Comparison of ENCODE assay signal across 20 cellular contexts in genomic region chr12:79255326-79255725, GRCh38.
DNase-seq lines count a peak whose midpoint lies in the region; ATAC-seq, FAIRE-seq and TF ChIP-seq lines count a peak whose summit lies in the region.
"Had no signal": no experiment of that assay in that cellular context is flagged by ENCODE, and none has a peak within 500 bp of the region (broad histone marks: within the 10 kb centered on the region; RNA-seq: fewer than 3 reads in every experiment).

No MANE protein-coding gene starts in this region.

- H3K9me3 ChIP-seq in GM23248 (ENCODE audit: low read depth) (no peaks in the 10 kb centered on the region), SK-N-MC (ENCODE audit: low read depth, low read length) (no peaks in the 10 kb centered on the region)
- H3K9me3 ChIP-seq: Caco-2, SK-N-SH had no signal

- no peak overlapping the region for H3K4me3 Mint-ChIP-seq in WTC11
- H3K4me3 Mint-ChIP-seq: CD4-positive, CD25-positive, alpha-beta regulatory T cell; HFFc6; T-cell had no signal

- no peak overlapping the region for H3K9ac ChIP-seq in GM23248
- peak overlapping the region; percentile 23 for H3K9ac ChIP-seq in SK-N-MC (ENCODE audit: insufficient read length)
- H3K9ac ChIP-seq: SK-N-SH had no signal

- H3K36me3 ChIP-seq in GM23248 (ENCODE audit: low read depth) (no peaks in the 10 kb centered on the region), SK-N-MC (ENCODE audit: insufficient read depth, low read length) (no peaks in the 10 kb centered on the region)

- H3K36me3 Mint-ChIP-seq in WTC11 = peaks cover 14% of the 10 kb centered on the region
- H3K36me3 Mint-ChIP-seq: CD4-positive, CD25-positive, alpha-beta regulatory T cell; T-cell had no signal

- no peak overlapping the region for H3K27ac Mint-ChIP-seq in WTC11
- H3K27ac Mint-ChIP-seq: CD4-positive, CD25-positive, alpha-beta regulatory T cell; HFFc6; T-cell had no signal

- no peaks in the 10 kb centered on the region; the same call in 1 of the 2 replicates for H3F3A ChIP-seq in GM23248 (ENCODE audit: insufficient read depth)

- TF ChIP-seq CTCF in AG09309 (IDR thresholded peaks at IDR 0.05; ENCODE audit: control insufficient read depth, insufficient read depth, low read depth, low read length, missing control alignments) (no peak), fibroblast of mammary gland (conservative IDR thresholded peaks at IDR 0.05; ENCODE audit: control insufficient read depth, insufficient read depth, low read depth, low read length) (no peak), WTC11 (IDR thresholded peaks at IDR 0.05) (no peak)

- H3K27me3 ChIP-seq in GM23248 (replicated peaks; ENCODE audit: insufficient read depth) = no peaks in the 10 kb centered on the region

- no peak overlapping the region for H2AFZ ChIP-seq in GM23248

- FAIRE-seq in RCC 7860 (lab: Jason Lieb, UNC) = no peak
- FAIRE-seq: A204.1, GM12892, HepG2 had no signal

- POLR2A ChIA-PET in WTC11 (lab: Charles Lee) = no interaction called here

- peak; percentile 28 for DNase-seq in AG09309 (ENCODE audit: low read depth)
- peak; percentile 43 for DNase-seq in GM23248
- DNase-seq in SK-N-MC (ENCODE audit: low read depth, low spot score) = peak; percentile 32
- DNase-seq in fibroblast of mammary gland (ENCODE audit: low read depth) = peak; percentile 45
- DNase-seq in islet precursor cell = no peak
- DNase-seq in NCI-H1105 (lab: John Stamatoyannopoulos, UW) = no peak
- no peak for DNase-seq in RCC 7860 (ENCODE audit: low spot score)
- DNase-seq in WTC11 (ENCODE audit: low spot score) = no peak
- DNase-seq: Caco-2; CD4-positive, CD25-positive, alpha-beta regulatory T cell; HFFc6; NCI-H187 treated with DMSO at 0.1 percent for 48 hours; NCI-H446 treated with DMSO at 0.1 percent for 48 hours; NCI-H774; Right ventricle myocardium superior; SK-N-SH; T-cell had no signal

- CTCF ChIA-PET in WTC11 (lab: Charles Lee) = no interaction called here

- H4K20me1 ChIP-seq in GM23248 (ENCODE audit: insufficient read depth) = no peaks in the 10 kb centered on the region

- H3K27ac ChIP-seq in GM23248 = no peak overlapping the region
- H3K27ac ChIP-seq in SK-N-MC = peak overlapping the region; percentile 84

- H3K4me1 Mint-ChIP-seq in WTC11 = 0 out of 2 replicates have a peak, but pooled peaks cover 3% of the 10 kb centered on the region
- H3K4me1 Mint-ChIP-seq: CD4-positive, CD25-positive, alpha-beta regulatory T cell; T-cell had no signal

- peaks cover 28% of the 10 kb centered on the region for H3K27me3 Mint-ChIP-seq in WTC11 (ENCODE audit: low read depth)
- H3K27me3 Mint-ChIP-seq: CD4-positive, CD25-positive, alpha-beta regulatory T cell; T-cell had no signal

- H3K9me3 Mint-ChIP-seq in WTC11 = peaks cover 11% of the 10 kb centered on the region
- H3K9me3 Mint-ChIP-seq: HFFc6 had no signal

- no peak for ATAC-seq in WTC11
- ATAC-seq: HepG2, T-cell had no signal

- H3K4me1 ChIP-seq in GM23248 (ENCODE audit: insufficient read depth) = peaks cover 20% of the 10 kb centered on the region
- H3K4me1 ChIP-seq: Caco-2 had no signal

- in situ Hi-C loops in GM23248 (cut with MboI) = no loop called here

- H3K4me2 ChIP-seq in GM23248 (ENCODE audit: unreplicated experiment) = no peak overlapping the region
- H3K4me2 ChIP-seq: SK-N-SH had no signal

- no peaks in the 10 kb centered on the region for H3K79me2 ChIP-seq in GM23248 (ENCODE audit: insufficient read depth)

- WGBS in GM23248 (ENCODE audit: low coverage in 1 of 2, low lambda C conversion rate in 2 of 2, missing lambda C conversion rate in 2 of 2), 2 experiments = 40 to 50% methylated on average over 1 of the region's 1 CpG

- no peaks in the 10 kb centered on the region for H3K9me2 ChIP-seq in GM23248 (ENCODE audit: insufficient read depth)
- H3K9me2 ChIP-seq: SK-N-SH had no signal

- H3K4me3 ChIP-seq in AG09309 (ENCODE audit: control insufficient read depth, low read depth, low read length) (no peak overlapping the region), GM23248 (no peak overlapping the region), SK-N-MC (peak overlapping the region; percentile 25; the same call in 1 of the 2 replicates), fibroblast of mammary gland (ENCODE audit: control insufficient read depth, low read depth, low read length) (no peak overlapping the region)

TF ChIP-seq in WTC11, 78 proteins besides CTCF, POLR2A, EP300 and RAD21:
- TF ChIP-seq EMX1 (CRISPR knock-in tag; IDR thresholded peaks at IDR 0.05) (no peak), ZBTB43 (CRISPR knock-in tag; IDR thresholded peaks at IDR 0.05) (no peak), CBFB (CRISPR knock-in tag; IDR thresholded peaks at IDR 0.05; ENCODE audit: low read depth) (no peak), ZNF396 (CRISPR knock-in tag; IDR thresholded peaks at IDR 0.05; ENCODE audit: borderline replicate concordance) (no peak), ERG (CRISPR knock-in tag; IDR thresholded peaks at IDR 0.05) (no peak), E2F1 (CRISPR knock-in tag; IDR thresholded peaks at IDR 0.05) (no peak), MYBL2 (CRISPR knock-in tag; IDR thresholded peaks at IDR 0.05) (no peak), TEAD4 (CRISPR knock-in tag; IDR thresholded peaks at IDR 0.05) (no peak), GTF2I (CRISPR knock-in tag; conservative IDR thresholded peaks at IDR 0.05) (no peak), CREM (CRISPR knock-in tag; IDR thresholded peaks at IDR 0.05) (no peak), ZNF263 (CRISPR knock-in tag; IDR thresholded peaks at IDR 0.05; ENCODE audit: low read depth) (no peak), MXD4 (CRISPR knock-in tag; IDR thresholded peaks at IDR 0.05; ENCODE audit: borderline replicate concordance) (no peak), SMAD4 (CRISPR knock-in tag; IDR thresholded peaks at IDR 0.05) (no peak), HMGA2 (CRISPR knock-in tag; IDR thresholded peaks at IDR 0.05) (no peak), IRF1 (CRISPR knock-in tag; IDR thresholded peaks at IDR 0.05) (no peak), RORB (CRISPR knock-in tag; IDR thresholded peaks at IDR 0.05) (no peak), TEAD1 (CRISPR knock-in tag; IDR thresholded peaks at IDR 0.05) (no peak), USF1 (CRISPR knock-in tag; IDR thresholded peaks at IDR 0.05) (no peak)

Comparison
In these comparisons a context has a peak if more than half of its experiments do, and no peak if none do; other contexts are left out.
1. DNase-seq: peak in AG09309 (single experiment), GM23248 (single experiment), SK-N-MC (single experiment) and fibroblast of mammary gland (single experiment); none in islet precursor cell (single experiment), NCI-H1105 (single experiment), RCC 7860 (single experiment) and WTC11 (single experiment).